8 cellular contexts compared by ENCODE assay signal in genomic region chr2:234496835-234497591, GRCh38. TPM values are rescaled to one million over a fixed set of nuclear protein-coding genes. Genes with fewer than 3 reads are reported as not detected.
DNase-seq lines count a peak whose midpoint lies in the region; ATAC-seq and TF ChIP-seq lines count a peak whose summit lies in the region.

TSS of gene ARL4C (minus strand) at chr2:234497081. CDS start at chr2:234496586, 495 bp downstream.

- H3K36me3 Mint-ChIP-seq in Calu3 (ENCODE audit: insufficient read depth, unreplicated experiment) = peaks cover 44% of the 10 kb centered on the region

- H3K4me3 ChIP-seq in HUES64 (ENCODE audit: low read length) = peak within 1 kb of the TSS; percentile 93
- H3K4me3 ChIP-seq in heart right ventricle = peak within 1 kb of the TSS; percentile 33 to 80 (median 64)

- DNase-seq in Calu3 (peak; percentile 43), SW480 (ENCODE audit: low spot score) (peak; percentile 62), amniotic stem cell (lab: John Stamatoyannopoulos, UW) (peak; percentile 24), heart right ventricle (peak; percentile 73 to 77), posterior vena cava (ENCODE audit: low spot score) (peak; percentile 90), inferior parietal cortex (ENCODE audit: extremely low spot score) (no peak)

- peak within 1 kb of the TSS; percentile 74 for H3K27ac Mint-ChIP-seq in Calu3 (ENCODE audit: unreplicated experiment)

- H3K9me3 Mint-ChIP-seq in Calu3 (ENCODE audit: low read depth, unreplicated experiment) = no peaks in the 10 kb centered on the region

- H3K4me1 Mint-ChIP-seq in Calu3 (ENCODE audit: low read depth, unreplicated experiment) = peaks cover 31% of the 10 kb centered on the region

- TF ChIP-seq CTCF in Calu3 (IDR thresholded peaks at IDR 0.05; ENCODE audit: unreplicated experiment) = no peak
- peak in 1 of 9 donors; percentile 24 for TF ChIP-seq CTCF in heart right ventricle (IDR thresholded peaks at IDR 0.05)

- H3K9me3 ChIP-seq in HUES64 (ENCODE audit: insufficient read depth, low read depth, low read length) = no peaks in the 10 kb centered on the region
- H3K9me3 ChIP-seq in heart right ventricle = no peaks in the 10 kb centered on the region

- no peaks in the 10 kb centered on the region for H3K27me3 Mint-ChIP-seq in Calu3 (ENCODE audit: unreplicated experiment)

- BruUV-seq in Calu3 (replicated peaks; lab: Mats Ljungman, UMichigan) = no TSS peak

- peak; percentile 59 for ATAC-seq in GM21390 (IDR thresholded peaks at IDR 0.05; ENCODE audit: unreplicated experiment)
- ATAC-seq in heart right ventricle = peak; percentile 70 to 90 (median 81)

- H3K4me3 Mint-ChIP-seq in Calu3 (ENCODE audit: low read depth, unreplicated experiment) = peak within 1 kb of the TSS; percentile 85

- peak within 1 kb of the TSS; percentile 85 for H3K9ac ChIP-seq in HUES64 (ENCODE audit: low read depth, low read length)

- H3K27me3 ChIP-seq in HUES64 (ENCODE audit: insufficient read depth, low read length) (peaks cover 33% of the 10 kb centered on the region), heart right ventricle (peaks cover 0 to 22% (median 11%) of the 10 kb centered on the region in 7 donors)

- WGBS in HUES64 = under 1% methylated on average over 100 of the region's 100 CpGs
- 0 to 2% methylated on average over 53 to 100 of the region's 100 CpGs for WGBS in heart right ventricle, 2 donors

- H3K36me3 ChIP-seq in HUES64 (ENCODE audit: insufficient read depth, low read length) (peaks cover 3% of the 10 kb centered on the region; the same call in 1 of the 2 replicates), heart right ventricle (no peaks in the 10 kb centered on the region)

- intact Hi-C loops in Calu3 (cut with micrococcal nuclease; ENCODE audit: unreplicated experiment) = no loop called here
- intact Hi-C loops in heart right ventricle (cut with DNase I) = loop anchor here in 3 of 10 donors (5.0 kb wide), 2 partner anchors 205 to 210 kb away; no protein-coding TSS in a partner anchor
- intact Hi-C loops in posterior vena cava (cut with DNase I) = loop anchor here in 1 of 2 donors (10.0 kb wide), 1 partner anchor 52 kb away; no protein-coding TSS in a partner anchor

- CTCF ChIA-PET in Calu3 (lab: Charles Lee) = interaction anchor here (0.6 to 1.8 kb wide), 5 partner anchors 39 to 523 kb away, joined by 3 to 7 read pairs (median 4); no protein-coding TSS in a partner anchor

- H3K27ac ChIP-seq in HUES64 (ENCODE audit: low read depth, low read length) (peak within 1 kb of the TSS; percentile 80; the same call in 1 of the 2 replicates), heart right ventricle (peak within 1 kb of the TSS; percentile 74 to 93 (median 79))

- H3K4me1 ChIP-seq in HUES64 (ENCODE audit: insufficient read depth, low read length) = peaks cover 21% of the 10 kb centered on the region; the same call in 1 of the 2 replicates
- H3K4me1 ChIP-seq in heart right ventricle = peaks cover 7 to 35% (median 27%) of the 10 kb centered on the region in 9 donors

RNA-seq across cellular contexts. Expression of gene ARL4C, which starts in this region (rescaled TPM):
- total RNA-seq in Calu3 (2022) = 15.6 and 21.0 TPM in 2 replicates
- polyA plus RNA-seq in HUES64 (2013, experiment 1 of 2) = 15.5 TPM
- polyA plus RNA-seq in HUES64 (2013, experiment 2 of 2) = 17.4 TPM
- 10 to 100 TPM in 1 of 10 donors, 1 to 10 TPM in 9; 1.1 to 13.3 (median 3.1) TPM for total RNA-seq in heart right ventricle
- polyA plus RNA-seq in heart right ventricle = 1 to 10 TPM; 1.0 to 1.2 TPM
- total RNA-seq in posterior vena cava = 10 to 100 TPM; 12.5 to 13.0 TPM
